10 cellular contexts compared by ENCODE assay signal in the genomic region with DNA sequence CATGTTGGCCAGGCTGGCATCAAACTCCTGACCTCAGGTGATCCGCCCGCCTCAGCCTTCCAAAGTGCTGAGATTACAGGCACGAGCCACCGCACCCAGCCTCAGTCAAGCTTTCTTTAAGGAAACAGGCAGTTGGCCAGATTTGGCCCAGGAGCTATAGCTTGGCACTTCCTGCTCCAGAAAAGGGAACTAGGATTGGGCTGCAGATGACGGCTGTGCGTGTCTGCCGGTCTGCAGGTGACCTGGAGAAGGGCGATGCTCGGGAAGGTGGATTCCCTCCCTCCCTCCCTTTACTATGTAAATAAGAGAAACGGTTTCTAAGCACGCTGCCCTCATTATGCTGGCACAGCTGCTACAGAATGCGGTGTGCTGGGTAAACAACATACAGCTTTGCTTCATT.
DNase-seq lines count a peak whose midpoint lies in the region; ATAC-seq, FAIRE-seq and TF ChIP-seq lines count a peak whose summit lies in the region.
"Had no signal": no experiment of that assay in that cellular context is flagged by ENCODE, and none has a peak within 500 bp of the region (broad histone marks: within the 10 kb centered on the region; RNA-seq: fewer than 3 reads in every experiment).

No MANE protein-coding gene starts in this region.

- H3K27me3 ChIP-seq in astrocyte (ENCODE audit: insufficient read depth, low read length) (no peaks in the 10 kb centered on the region), mesendoderm (ENCODE audit: insufficient read depth, low read length, poor library complexity) (no peaks in the 10 kb centered on the region)
- H3K27me3 ChIP-seq: upper lobe of left lung had no signal

- no peaks in the 10 kb centered on the region for H3K9me3 Mint-ChIP-seq in activated CD8-positive, alpha-beta memory T cell treated with anti-CD3 and anti-CD28 coated beads, Interleukin-2, amount 10 ng/mL, durations not matched to agents 7 days and 5 days (ENCODE audit: low read depth)
- no peaks in the 10 kb centered on the region for H3K9me3 Mint-ChIP-seq in astrocyte (ENCODE audit: unreplicated experiment)
- peaks cover 0 to 4% of the 10 kb centered on the region in 2 donors for H3K9me3 Mint-ChIP-seq in stimulated activated naive CD8-positive, alpha-beta T cell treated with anti-CD3 and anti-CD28 coated beads, Interleukin-15, amount 100 ng/mL, for 72 hours

- no peak overlapping the region for H2AFZ ChIP-seq in astrocyte (ENCODE audit: low read depth, low read length)

- no peaks in the 10 kb centered on the region for H3K27me3 Mint-ChIP-seq in activated CD8-positive, alpha-beta memory T cell treated with anti-CD3 and anti-CD28 coated beads, Interleukin-2, amount 10 ng/mL, durations not matched to agents 7 days and 5 days
- no peaks in the 10 kb centered on the region for H3K27me3 Mint-ChIP-seq in astrocyte (ENCODE audit: low read depth, unreplicated experiment)
- no peaks in the 10 kb centered on the region for H3K27me3 Mint-ChIP-seq in stimulated activated naive CD8-positive, alpha-beta T cell treated with anti-CD3 and anti-CD28 coated beads, Interleukin-15, amount 100 ng/mL, for 72 hours

- H2BK120ac ChIP-seq in mesendoderm (ENCODE audit: low read depth, low read length): no peak overlapping the region

- peak overlapping the region; percentile 73 for H3K27ac ChIP-seq in astrocyte (ENCODE audit: low read depth, low read length)
- no peak overlapping the region for H3K27ac ChIP-seq in mesendoderm (ENCODE audit: low read depth, low read length)
- H3K27ac ChIP-seq: SK-N-MC, upper lobe of left lung had no signal

- H3K4me3 Mint-ChIP-seq in activated CD8-positive, alpha-beta memory T cell treated with anti-CD3 and anti-CD28 coated beads, Interleukin-2, amount 10 ng/mL, durations not matched to agents 7 days and 5 days: no peak overlapping the region
- no peak overlapping the region for H3K4me3 Mint-ChIP-seq in astrocyte (ENCODE audit: unreplicated experiment)
- peak overlapping the region in 1 of 2 donors; percentile 63 for H3K4me3 Mint-ChIP-seq in stimulated activated naive CD8-positive, alpha-beta T cell treated with anti-CD3 and anti-CD28 coated beads, Interleukin-15, amount 100 ng/mL, for 72 hours

- no peak overlapping the region for H2AK5ac ChIP-seq in mesendoderm (ENCODE audit: low read length)

- H4K20me1 ChIP-seq in astrocyte (ENCODE audit: insufficient read depth, low read length): no peaks in the 10 kb centered on the region

- H2BK5ac ChIP-seq in mesendoderm (ENCODE audit: low read length): no peak overlapping the region

- H2BK15ac ChIP-seq in mesendoderm (replicated peaks; ENCODE audit: low read depth): no peak overlapping the region

- no peak for ATAC-seq in activated CD8-positive, alpha-beta memory T cell treated with anti-CD3 and anti-CD28 coated beads, Interleukin-2, amount 10 ng/mL, durations not matched to agents 7 days and 5 days
- ATAC-seq in stimulated activated naive CD8-positive, alpha-beta T cell treated with anti-CD3 and anti-CD28 coated beads, Interleukin-15, amount 100 ng/mL, for 72 hours: no peak
- no peak for ATAC-seq in sciatic nerve

- no peak for DNase-seq in activated CD8-positive, alpha-beta memory T cell treated with anti-CD3 and anti-CD28 coated beads, Interleukin-2, amount 10 ng/mL, durations not matched to agents 7 days and 5 days
- no peak for DNase-seq in activated CD8-positive, alpha-beta memory T cell treated with anti-CD3 and anti-CD28 coated beads, Interleukin-2, amount 50 U/mL, for 4 hours
- DNase-seq in NCI-H345 (lab: John Stamatoyannopoulos, UW) (peak; percentile 97), astrocyte (ENCODE audit: low read depth) (no peak), sciatic nerve (ENCODE audit: low spot score) (no peak), SK-N-DZ (ENCODE audit: low spot score) (no peak), mesendoderm (no peak)
- no peak for DNase-seq in stimulated activated naive CD8-positive, alpha-beta T cell treated with anti-CD3 and anti-CD28 coated beads, Interleukin-15, amount 100 ng/mL, for 72 hours

- H3K79me2 ChIP-seq in astrocyte (ENCODE audit: insufficient read depth, low read length): no peaks in the 10 kb centered on the region
- H3K79me2 ChIP-seq in mesendoderm (ENCODE audit: control insufficient read depth, insufficient read depth, low read length): no peaks in the 10 kb centered on the region

- H3K9ac ChIP-seq in astrocyte (ENCODE audit: low read length): peak overlapping the region; percentile 6
- no peak overlapping the region for H3K9ac ChIP-seq in mesendoderm (ENCODE audit: low read length)

- no CpG with 5 or more reads among the region's 12 CpGs for WGBS in mesendoderm (ENCODE audit: extremely low coverage, insufficient coverage, low lambda C conversion rate)

- H3K4me1 ChIP-seq in astrocyte (ENCODE audit: insufficient read depth, low read length) (peaks cover 17% of the 10 kb centered on the region), mesendoderm (ENCODE audit: control insufficient read depth, low read depth, low read length) (no peaks in the 10 kb centered on the region)

- no peak overlapping the region for H4K8ac ChIP-seq in mesendoderm (ENCODE audit: low read depth, low read length)

- H3K36me3 Mint-ChIP-seq in activated CD8-positive, alpha-beta memory T cell treated with anti-CD3 and anti-CD28 coated beads, Interleukin-2, amount 10 ng/mL, durations not matched to agents 7 days and 5 days: peaks cover 45% of the 10 kb centered on the region
- H3K36me3 Mint-ChIP-seq in astrocyte (ENCODE audit: low read depth, unreplicated experiment): peaks cover 12% of the 10 kb centered on the region

- TF ChIP-seq CTCF in astrocyte (IDR thresholded peaks at IDR 0.05; ENCODE audit: insufficient read depth, low read depth, low read length): no peak

- CTCF ChIA-PET in activated CD8-positive, alpha-beta memory T cell treated with anti-CD3 and anti-CD28 coated beads, Interleukin-2, amount 10 ng/mL, durations not matched to agents 7 days and 5 days (lab: Charles Lee): interaction anchor here (1.5 kb wide), 1 partner anchor 33 kb away, joined by 3 read pairs; no protein-coding TSS in a partner anchor

- H3K36me3 ChIP-seq in astrocyte (ENCODE audit: insufficient read depth, low read length) (no peaks in the 10 kb centered on the region), mesendoderm (ENCODE audit: control insufficient read depth, insufficient read depth, low read length) (no peaks in the 10 kb centered on the region)

- intact Hi-C loops in sciatic nerve (cut with DNase I): no loop called here

- H3K18ac ChIP-seq in mesendoderm (ENCODE audit: low read length): no peak overlapping the region

- peak overlapping the region; percentile 98 for H3K27ac Mint-ChIP-seq in activated CD8-positive, alpha-beta memory T cell treated with anti-CD3 and anti-CD28 coated beads, Interleukin-2, amount 10 ng/mL, durations not matched to agents 7 days and 5 days
- H3K27ac Mint-ChIP-seq in astrocyte (ENCODE audit: unreplicated experiment): peak overlapping the region; percentile 64
- peak overlapping the region; percentile 87 to 88 for H3K27ac Mint-ChIP-seq in stimulated activated naive CD8-positive, alpha-beta T cell treated with anti-CD3 and anti-CD28 coated beads, Interleukin-15, amount 100 ng/mL, for 72 hours

- H3K4me3 ChIP-seq in astrocyte (ENCODE audit: insufficient read depth, low read depth, low read length) (no peak overlapping the region), mesendoderm (ENCODE audit: low read length) (no peak overlapping the region)
- H3K4me3 ChIP-seq: SK-N-MC, upper lobe of left lung had no signal

- no peak overlapping the region for H3K56ac ChIP-seq in mesendoderm (ENCODE audit: low read length)

- FAIRE-seq in astrocyte (lab: Jason Lieb, UNC): no peak

- no peaks in the 10 kb centered on the region for H3K79me1 ChIP-seq in mesendoderm (ENCODE audit: low read length)

- H3K4me2 ChIP-seq in astrocyte (ENCODE audit: low read length): peak overlapping the region; percentile 75
- H3K4me2 ChIP-seq in mesendoderm (ENCODE audit: low read length): no peak overlapping the region

- H3K23ac ChIP-seq in mesendoderm (ENCODE audit: low read length): no peak overlapping the region

- no peak overlapping the region for H4K5ac ChIP-seq in mesendoderm (ENCODE audit: low read length)

- no peaks in the 10 kb centered on the region for H3K9me3 ChIP-seq in astrocyte (ENCODE audit: insufficient read depth, low read depth, low read length)
- H3K9me3 ChIP-seq: upper lobe of left lung had no signal

- H3K4ac ChIP-seq in mesendoderm (ENCODE audit: low read depth, low read length): no peak overlapping the region

- H3K4me1 Mint-ChIP-seq in activated CD8-positive, alpha-beta memory T cell treated with anti-CD3 and anti-CD28 coated beads, Interleukin-2, amount 10 ng/mL, durations not matched to agents 7 days and 5 days: peaks cover 77% of the 10 kb centered on the region
- H3K4me1 Mint-ChIP-seq in astrocyte (ENCODE audit: low read depth, unreplicated experiment): peaks cover 33% of the 10 kb centered on the region
- H3K4me1 Mint-ChIP-seq in stimulated activated naive CD8-positive, alpha-beta T cell treated with anti-CD3 and anti-CD28 coated beads, Interleukin-15, amount 100 ng/mL, for 72 hours: peaks cover 91% of the 10 kb centered on the region
